Comparison of ENCODE assay signal across 12 cellular contexts in the genomic region with DNA sequence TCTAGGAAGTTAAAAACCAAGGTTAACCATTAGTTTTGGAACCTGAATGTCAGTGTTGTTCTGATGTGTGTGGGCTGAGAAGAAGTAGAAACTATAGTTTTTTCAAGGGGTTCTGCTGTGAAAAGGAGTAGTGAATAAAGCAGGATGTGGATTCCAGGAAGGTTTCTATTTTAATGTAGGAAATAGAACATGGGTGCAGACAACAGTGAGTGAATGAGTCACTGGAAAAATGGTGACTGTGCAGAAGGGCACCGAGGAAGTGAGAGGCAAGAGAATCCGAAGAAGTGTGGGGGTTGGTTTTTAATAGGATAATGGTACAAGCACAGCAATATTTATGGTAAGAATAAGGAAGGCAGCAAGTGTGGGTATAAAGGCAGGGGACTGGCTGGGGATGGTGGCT.
DNase-seq lines count a peak whose midpoint lies in the region; ATAC-seq, FAIRE-seq and TF ChIP-seq lines count a peak whose summit lies in the region.
"Had no signal": no experiment of that assay in that cellular context is flagged by ENCODE, and none has a peak within 500 bp of the region (broad histone marks: within the 10 kb centered on the region; RNA-seq: fewer than 3 reads in every experiment).

No MANE protein-coding gene starts in this region.

- no peak overlapping the region for H2AFZ ChIP-seq in OCI-LY7 (ENCODE audit: low read length)

- TF ChIP-seq CTCF in CD14-positive monocyte (IDR thresholded peaks at IDR 0.05) (no peak), kidney epithelial cell (IDR thresholded peaks at IDR 0.05; ENCODE audit: insufficient read depth, low read length, poor library complexity, severe bottlenecking) (no peak), OCI-LY7 (conservative IDR thresholded peaks at IDR 0.05; ENCODE audit: low read length) (no peak)

- no peak overlapping the region for H3K4me2 ChIP-seq in OCI-LY7 (ENCODE audit: low read length)

- no peaks in the 10 kb centered on the region for H3K9me2 ChIP-seq in OCI-LY7 (ENCODE audit: insufficient read depth, low read length)

- no peaks in the 10 kb centered on the region for H4K20me1 ChIP-seq in OCI-LY7 (ENCODE audit: insufficient read depth, low read length)

- no peaks in the 10 kb centered on the region for H3K9me3 Mint-ChIP-seq in CD14-positive monocyte
- peaks cover 4% of the 10 kb centered on the region for H3K9me3 Mint-ChIP-seq in activated naive CD8-positive, alpha-beta T cell treated with anti-CD3 and anti-CD28 coated beads, Interleukin-2, amount 50 U/mL, for 24 hours
- H3K9me3 Mint-ChIP-seq: IgD-negative memory B cell had no signal

- H3K79me2 ChIP-seq in OCI-LY7 (ENCODE audit: insufficient read depth, low read depth, low read length): no peaks in the 10 kb centered on the region

- H3K36me3 ChIP-seq in kidney epithelial cell (ENCODE audit: control insufficient read depth, insufficient read depth, low read length): no peaks in the 10 kb centered on the region
- peaks cover 8% of the 10 kb centered on the region; the same call in 1 of the 2 replicates for H3K36me3 ChIP-seq in OCI-LY7 (ENCODE audit: insufficient read depth, low read length)

- peak overlapping the region in 4 of 7 donors; percentile 22 to 54 (median 28) for H3K27ac Mint-ChIP-seq in CD14-positive monocyte
- H3K27ac Mint-ChIP-seq in activated naive CD8-positive, alpha-beta T cell treated with anti-CD3 and anti-CD28 coated beads, Interleukin-2, amount 50 U/mL, for 24 hours: peak overlapping the region; percentile 91

- CTCF ChIA-PET in OCI-LY7 (lab: Charles Lee; ENCODE audit: unreplicated experiment): no interaction called here

- H3K27ac ChIP-seq in OCI-LY7 (ENCODE audit: low read depth, low read length, poor library complexity, severe bottlenecking): no peak overlapping the region

- H3K27me3 ChIP-seq in kidney epithelial cell (ENCODE audit: control insufficient read depth, insufficient read depth, low read length): no peaks in the 10 kb centered on the region

- no peaks in the 10 kb centered on the region for H3K27me3 Mint-ChIP-seq in CD14-positive monocyte (ENCODE audit: low read depth in 3 of 3)
- H3K27me3 Mint-ChIP-seq in activated naive CD8-positive, alpha-beta T cell treated with anti-CD3 and anti-CD28 coated beads, Interleukin-2, amount 50 U/mL, for 24 hours: no peaks in the 10 kb centered on the region
- H3K27me3 Mint-ChIP-seq: IgD-negative memory B cell had no signal

- no peaks in the 10 kb centered on the region for H3K9me3 ChIP-seq in OCI-LY7 (ENCODE audit: low read length)

- no peak for FAIRE-seq in HTR-8/SVneo (lab: Jason Lieb, UNC)

- H3K36me3 Mint-ChIP-seq in CD14-positive monocyte: peaks cover 39 to 51% of the 10 kb centered on the region in 2 donors
- peaks cover 29% of the 10 kb centered on the region for H3K36me3 Mint-ChIP-seq in activated naive CD8-positive, alpha-beta T cell treated with anti-CD3 and anti-CD28 coated beads, Interleukin-2, amount 50 U/mL, for 24 hours (ENCODE audit: low read depth)

- no peak for DNase-seq in CD14-positive monocyte (ENCODE audit: low spot score)
- peak; percentile 26 for DNase-seq in HTR-8/SVneo (ENCODE audit: insufficient read length, low spot score)
- DNase-seq in activated naive CD8-positive, alpha-beta T cell treated with anti-CD3 and anti-CD28 coated beads, Interleukin-2, amount 50 U/mL, for 24 hours: no peak
- DNase-seq in kidney epithelial cell (ENCODE audit: low read depth): peak; percentile 34
- DNase-seq in OCI-LY7 (ENCODE audit: low spot score): no peak
- no peak for DNase-seq in SKM-1 treated with dmso at 0.1 percent for 144 hours (lab: John Stamatoyannopoulos, UW; ENCODE audit: unreplicated experiment)
- DNase-seq: activated effector memory CD4-positive, alpha-beta T cell treated with Interleukin-2 at 50 U/mL for 16 hours; DND-41; left ventricle myocardium superior had no signal

- no peak overlapping the region for H3K4me3 Mint-ChIP-seq in CD14-positive monocyte
- peak overlapping the region; percentile 19 for H3K4me3 Mint-ChIP-seq in activated naive CD8-positive, alpha-beta T cell treated with anti-CD3 and anti-CD28 coated beads, Interleukin-2, amount 50 U/mL, for 24 hours
- H3K4me3 Mint-ChIP-seq: IgD-negative memory B cell had no signal

- H3K4me1 Mint-ChIP-seq in CD14-positive monocyte: peaks cover 4% of the 10 kb centered on the region
- H3K4me1 Mint-ChIP-seq in activated naive CD8-positive, alpha-beta T cell treated with anti-CD3 and anti-CD28 coated beads, Interleukin-2, amount 50 U/mL, for 24 hours: peaks cover 27% of the 10 kb centered on the region
- H3K4me1 Mint-ChIP-seq: IgD-negative memory B cell had no signal

- POLR2A ChIA-PET in OCI-LY7 (lab: Charles Lee): no interaction called here

- intact Hi-C loops in CD14-positive monocyte (cut with micrococcal nuclease): no loop called here
- intact Hi-C loops in OCI-LY7 (cut with micrococcal nuclease; ENCODE audit: unreplicated experiment): no loop called here

- no TSS peak for BruUV-seq in OCI-LY7 (replicated peaks; lab: Mats Ljungman, UMichigan)

- peak; percentile 99 for ATAC-seq in activated naive CD8-positive, alpha-beta T cell treated with anti-CD3 and anti-CD28 coated beads, Interleukin-2, amount 50 U/mL, for 24 hours
- ATAC-seq in HG03571 (IDR thresholded peaks at IDR 0.05; ENCODE audit: unreplicated experiment): no peak
- ATAC-seq in GM19035 (IDR thresholded peaks at IDR 0.05; ENCODE audit: unreplicated experiment): no peak
- ATAC-seq: left ventricle myocardium superior had no signal

- H3K4me1 ChIP-seq in OCI-LY7 (ENCODE audit: insufficient read depth, low read length, poor library complexity, severe bottlenecking): no peaks in the 10 kb centered on the region

- no peak overlapping the region for H3K4me3 ChIP-seq in kidney epithelial cell (ENCODE audit: low read depth, low read length)
- H3K4me3 ChIP-seq in OCI-LY7 (ENCODE audit: low read depth, low read length, poor library complexity, severe bottlenecking): no peak overlapping the region

Comparison
In these comparisons a context has a peak if more than half of its experiments do, and no peak if none do; other contexts are left out.
1. DNase-seq: peak in HTR-8/SVneo (single experiment) and kidney epithelial cell (single experiment); none in CD14-positive monocyte (single experiment), activated naive CD8-positive, alpha-beta T cell treated with anti-CD3 and anti-CD28 coated beads, Interleukin-2, amount 50 U/mL, for 24 hours (single experiment), OCI-LY7 (single experiment) and SKM-1 treated with dmso at 0.1 percent for 144 hours (single experiment).